ENCODE assay signal across 12 cellular contexts in genomic region chr11:74682731-74683278, GRCh38. TPM values are rescaled to one million over a fixed set of nuclear protein-coding genes. Genes with fewer than 3 reads are reported as not detected.
A peak's percentile ranks its signal among the peaks of the same experiment; 100 is the strongest.
DNase-seq lines count a peak whose midpoint lies in the region; ATAC-seq and TF ChIP-seq lines count a peak whose summit lies in the region.
"Had no signal": no experiment of that assay in that cellular context is flagged by ENCODE, and none has a peak within 500 bp of the region (broad histone marks: within the 10 kb centered on the region; RNA-seq: fewer than 3 reads in every experiment).

No MANE protein-coding gene starts in this region.

- peak in 3 of 10 donors; percentile 19 to 40 (median 25) for DNase-seq in dorsolateral prefrontal cortex
- DNase-seq in right lobe of liver = no peak
- DNase-seq in germinal center (ENCODE audit: low spot score) = no peak
- DNase-seq in KG1 (lab: John Stamatoyannopoulos, UW) = no peak
- DNase-seq in kidney tubule cell (ENCODE audit: low spot score) = no peak
- no peak for DNase-seq in left lobe of liver (ENCODE audit: low spot score)
- DNase-seq: activated CD4-positive, alpha-beta T cell treated with anti-CD3 and anti-CD28 coated beads for 4 hours; stimulated activated CD4-positive, alpha-beta T cell treated with anti-CD3 and anti-CD28 coated beads, Interleukin-12 subunit alpha, Interleukin-12 subunit beta, amount 100 ng/mL, for 4 hours had no signal

- no peak for TF ChIP-seq POLR2A in right lobe of liver (IDR thresholded peaks at IDR 0.05)

- H3K27me3 ChIP-seq in HUES48 (ENCODE audit: control insufficient read depth, insufficient read depth, low read length) (peaks cover 10% of the 10 kb centered on the region), dorsolateral prefrontal cortex (no peaks in the 10 kb centered on the region), right lobe of liver (no peaks in the 10 kb centered on the region)

- WGBS in right lobe of liver (ENCODE audit: insufficient coverage, low coverage, low lambda C conversion rate, missing lambda C conversion rate) = 88% methylated on average over 11 of the region's 14 CpGs

- H3K27ac ChIP-seq in HUES48 (ENCODE audit: low read depth, low read length) = no peak overlapping the region
- peak overlapping the region in 58 of 59 donors; percentile 26 to 94 (median 82) for H3K27ac ChIP-seq in dorsolateral prefrontal cortex
- no peak overlapping the region for H3K27ac ChIP-seq in right lobe of liver
- peak overlapping the region in 11 of 21 experiments; percentile 27 to 81 (median 58) for H3K27ac ChIP-seq in skin epidermis

- no peaks in the 10 kb centered on the region for H3K36me3 ChIP-seq in HUES48 (ENCODE audit: control insufficient read depth, insufficient read depth, low read length)
- no peaks in the 10 kb centered on the region for H3K36me3 ChIP-seq in right lobe of liver
- H3K36me3 ChIP-seq: HAP-1 had no signal

- H3K4me1 ChIP-seq in HUES48 (ENCODE audit: control insufficient read depth, insufficient read depth, low read length) = no peaks in the 10 kb centered on the region; the same call in 1 of the 2 replicates
- peaks cover 0 to 12% (median 3%) of the 10 kb centered on the region in 4 donors for H3K4me1 ChIP-seq in right lobe of liver
- H3K4me1 ChIP-seq: HAP-1 had no signal

- intact Hi-C loops in dorsolateral prefrontal cortex (cut with DNase I) (loop anchor here in 1 of 2 donors (5.0 kb wide), 2 partner anchors 91 to 291 kb away; partner anchors contain the start of gene POLD3), right lobe of liver (cut with DNase I) (no loop called here)

- no peaks in the 10 kb centered on the region for H3K9me3 ChIP-seq in HUES48 (ENCODE audit: control insufficient read depth, insufficient read depth, low read length)
- H3K9me3 ChIP-seq in right lobe of liver = no peaks in the 10 kb centered on the region
- H3K9me3 ChIP-seq: HAP-1 had no signal

- no peak for TF ChIP-seq CTCF in dorsolateral prefrontal cortex (IDR thresholded peaks at IDR 0.05 in 54 of 56, conservative IDR thresholded peaks at IDR 0.05 in 2 of 56; ENCODE audit: low read depth in 1 of 56, partially characterized antibody in 56 of 56)
- no peak for TF ChIP-seq CTCF in right lobe of liver (IDR thresholded peaks at IDR 0.05)

- ATAC-seq in right lobe of liver = no peak
- no peak for ATAC-seq in left lobe of liver

- H3K4me3 ChIP-seq in HUES48 (ENCODE audit: low read depth, low read length) (peak overlapping the region; percentile 52), dorsolateral prefrontal cortex (peak overlapping the region; percentile 18 to 70 (median 53)), right lobe of liver (peak overlapping the region; percentile 35 to 54 (median 52)), skin epidermis (peak overlapping the region; percentile 15 to 43 (median 32))
- H3K4me3 ChIP-seq: HAP-1 had no signal

- H3K9ac ChIP-seq in HUES48 (ENCODE audit: low read depth, low read length) = no peak overlapping the region; the same call in 1 of the 2 replicates

RNA-seq across cellular contexts. Expression of gene CHRDL2, which starts 48.4 kb away (rescaled TPM):
- total RNA-seq in dorsolateral prefrontal cortex (1 to 10 TPM in 15 of 120 experiments, under 1 TPM in 34, not detected in 71; 0.27 to 3.1 (median 0.79) TPM), right lobe of liver (10 to 100 TPM in 5 of 6 experiments, 1 to 10 TPM in 1; 2.9 to 41.4 (median 23.9) TPM), left lobe of liver (8.8 TPM)
- total RNA-seq: activated naive CD4-positive, alpha-beta T cell treated with anti-CD3 and anti-CD28 coated beads, Interleukin-2, amount 50 U/mL, for 72 hours had no signal

Comparison
In these comparisons a context has a peak if more than half of its experiments do, and no peak if none do; other contexts are left out.
1. H3K27ac ChIP-seq: peak in dorsolateral prefrontal cortex (58 of 59) and skin epidermis (11 of 21); none in HUES48 (single experiment) and right lobe of liver (0 of 3).
2. Peak in every context shown above with its lines, with median percentiles within 50 percentile points of each other: H3K4me3 ChIP-seq.